Comparison of ENCODE assay signal across 9 cellular contexts in the genomic region with DNA sequence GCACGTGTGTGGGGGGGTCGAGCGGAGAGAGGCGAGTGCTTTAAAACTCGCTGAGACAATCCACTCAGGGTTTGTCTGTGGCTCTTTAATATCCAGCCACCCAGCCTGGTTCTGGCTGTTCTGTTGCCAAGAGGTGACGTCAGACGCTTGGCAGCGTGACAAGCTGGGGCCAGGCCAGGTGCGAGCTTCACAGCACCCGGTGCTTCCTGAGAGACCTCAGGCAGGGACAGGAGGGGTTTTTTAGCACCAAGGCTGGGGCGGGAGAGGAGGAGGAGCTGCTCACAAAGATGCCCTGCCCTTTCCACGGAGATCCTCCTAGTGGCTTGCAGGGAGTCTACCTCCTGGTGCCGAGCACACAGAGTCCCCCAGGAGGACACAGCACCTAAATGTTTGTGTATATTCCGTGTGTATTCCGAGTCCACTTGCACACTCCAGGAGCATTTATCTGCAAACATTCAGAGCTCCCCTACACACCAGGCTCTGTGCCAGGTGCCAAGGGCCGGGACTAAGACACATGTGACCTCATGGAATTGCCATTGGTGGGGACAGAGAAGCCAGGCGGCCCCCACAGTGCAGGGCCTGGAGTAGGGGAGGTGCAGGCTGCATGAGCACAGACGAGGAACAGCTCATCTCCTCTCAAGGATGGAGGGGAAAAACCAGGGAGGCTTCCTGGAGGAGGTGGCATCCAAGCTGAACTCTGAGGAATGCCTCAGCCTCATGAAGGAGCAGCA.
DNase-seq lines count a peak whose midpoint lies in the region; ATAC-seq, FAIRE-seq and TF ChIP-seq lines count a peak whose summit lies in the region.
"Had no signal": no experiment of that assay in that cellular context is flagged by ENCODE, and none has a peak within 500 bp of the region (broad histone marks: within the 10 kb centered on the region; RNA-seq: fewer than 3 reads in every experiment).

No MANE protein-coding gene starts in this region.

- H4K8ac ChIP-seq in neuronal stem cell (ENCODE audit: low read depth, low read length), result no peak overlapping the region

- no peak overlapping the region for H3K4ac ChIP-seq in neuronal stem cell (ENCODE audit: low read length)

- no peak overlapping the region for H4K91ac ChIP-seq in neuronal stem cell (ENCODE audit: low read depth, low read length, poor library complexity)

- H2BK5ac ChIP-seq in neuronal stem cell (ENCODE audit: low read length), result no peak overlapping the region

- H3K4me2 ChIP-seq in neuronal stem cell (ENCODE audit: insufficient read depth, low read length, poor library complexity, severe bottlenecking) (no peak overlapping the region), GM23338 (no peak overlapping the region)

- H2AFZ ChIP-seq in neuronal stem cell (ENCODE audit: low read length) (no peak overlapping the region), GM23338 (no peak overlapping the region)

- TF ChIP-seq CTCF in bronchial epithelial cell (IDR thresholded peaks at IDR 0.05; ENCODE audit: insufficient read depth, low read length, severe bottlenecking), result no peak
- TF ChIP-seq CTCF in GM23338 (conservative IDR thresholded peaks at IDR 0.05; ENCODE audit: low read depth in 2 of 2), result no peak

- H3K27me3 ChIP-seq in bronchial epithelial cell (ENCODE audit: control insufficient read depth, insufficient read depth, low read length) (no peaks in the 10 kb centered on the region), neuronal stem cell (ENCODE audit: control insufficient read depth in 3 of 3, insufficient read depth in 3 of 3, low read depth in 1 of 3, low read length in 3 of 3) (peaks cover 0 to 3% (median 0%) of the 10 kb centered on the region in 3 experiments), GM23338 (ENCODE audit: insufficient read depth) (no peaks in the 10 kb centered on the region)

- H2BK120ac ChIP-seq in neuronal stem cell (ENCODE audit: low read depth, low read length), result no peak overlapping the region

- H3K9me2 ChIP-seq in GM23338 (ENCODE audit: insufficient read depth), result no peaks in the 10 kb centered on the region

- H3K27ac Mint-ChIP-seq in GM23338, result no peak overlapping the region
- H3K27ac Mint-ChIP-seq: activated naive CD8-positive, alpha-beta T cell had no signal

- peak overlapping the region; percentile 37 for H2BK15ac ChIP-seq in neuronal stem cell (ENCODE audit: low read length)

- H3K4me1 ChIP-seq in neuronal stem cell (ENCODE audit: control insufficient read depth in 2 of 2, insufficient read depth in 1 of 2, low read depth in 1 of 2, low read length in 2 of 2), result peaks cover 0 to 2% of the 10 kb centered on the region in 2 donors
- H3K4me1 ChIP-seq in GM23338 (ENCODE audit: insufficient read depth), result no peaks in the 10 kb centered on the region

- DNase-seq in G401 (ENCODE audit: low spot score), result peak; percentile 89
- peak; percentile 90 for DNase-seq in NCI-H2029 treated with DMSO at 0.1 percent for 48 hours (lab: John Stamatoyannopoulos, UW)
- DNase-seq in bronchial epithelial cell (ENCODE audit: low read depth), result peak; percentile 37
- no peak for DNase-seq in neuronal stem cell (ENCODE audit: low spot score)
- no peak for DNase-seq in GM19240 (ENCODE audit: insufficient read length, low spot score)
- no peak for DNase-seq in GM23338 (ENCODE audit: low spot score)

- ATAC-seq in GM21576 (IDR thresholded peaks at IDR 0.05; ENCODE audit: unreplicated experiment), result no peak
- no peak for ATAC-seq in GM19395 (IDR thresholded peaks at IDR 0.05; ENCODE audit: unreplicated experiment)
- ATAC-seq in GM23338, result no peak

- H3F3A ChIP-seq in GM23338 (replicated peaks; ENCODE audit: low read depth), result peaks cover 10% of the 10 kb centered on the region

- WGBS in neuronal stem cell (ENCODE audit: extremely low coverage in 2 of 2, insufficient read length in 2 of 2, insufficient replicate concordance in 1 of 2), 2 donors, result no CpG with 5 or more reads among the region's 18 CpGs

- H3K23ac ChIP-seq in neuronal stem cell (ENCODE audit: low read depth, low read length, poor library complexity), result peak overlapping the region; percentile 73

- peaks cover 6% of the 10 kb centered on the region for H3K9me3 Mint-ChIP-seq in GM23338

- H3K18ac ChIP-seq in neuronal stem cell (ENCODE audit: low read length), result peak overlapping the region; percentile 18

- no peak overlapping the region for H2BK12ac ChIP-seq in neuronal stem cell (ENCODE audit: low read length)

- in situ Hi-C loops in G401 (cut with HindIII; ENCODE audit: low sequenced_read_pairs), result no loop called here

- H3K9ac ChIP-seq in neuronal stem cell (ENCODE audit: low read depth, low read length, poor library complexity), result no peak overlapping the region

- peak overlapping the region; percentile 68 for H2AK5ac ChIP-seq in neuronal stem cell (ENCODE audit: low read depth, low read length)

- no peak overlapping the region for H3K4me3 Mint-ChIP-seq in GM23338
- H3K4me3 Mint-ChIP-seq: activated naive CD8-positive, alpha-beta T cell had no signal

- H3K9me3 ChIP-seq in neuronal stem cell (replicated peaks in 1 of 2; ENCODE audit: control insufficient read depth in 2 of 2, insufficient read depth in 1 of 2, low read depth in 1 of 2, low read length in 2 of 2), result no peaks in the 10 kb centered on the region

- H3K27me3 Mint-ChIP-seq in GM23338 (ENCODE audit: insufficient read depth, low read depth, poor library complexity), result peaks cover 7% of the 10 kb centered on the region
- H3K27me3 Mint-ChIP-seq: activated naive CD8-positive, alpha-beta T cell had no signal

- H3K36me3 ChIP-seq in bronchial epithelial cell (ENCODE audit: control insufficient read depth, insufficient read depth, low read length) (no peaks in the 10 kb centered on the region), neuronal stem cell (replicated peaks in 1 of 2; ENCODE audit: control insufficient read depth in 2 of 2, insufficient read depth in 2 of 2, low read length in 2 of 2) (no peaks in the 10 kb centered on the region), GM23338 (ENCODE audit: insufficient read depth) (no peaks in the 10 kb centered on the region)

- peaks cover 3% of the 10 kb centered on the region; the same call in 2 of the 3 replicates for H3K4me1 Mint-ChIP-seq in GM23338

- no peak for FAIRE-seq in bronchial epithelial cell (lab: Jason Lieb, UNC)

- peaks cover 1% of the 10 kb centered on the region for H3K79me1 ChIP-seq in neuronal stem cell (ENCODE audit: low read depth, low read length)

- H4K20me1 ChIP-seq in GM23338 (replicated peaks; ENCODE audit: insufficient read depth), result no peaks in the 10 kb centered on the region

- H3K4me3 ChIP-seq in bronchial epithelial cell (ENCODE audit: low read depth, low read length) (no peak overlapping the region), neuronal stem cell (ENCODE audit: low read length in 2 of 2) (no peak overlapping the region), GM23338 (no peak overlapping the region)

- H3K27ac ChIP-seq in neuronal stem cell (replicated peaks; ENCODE audit: low read length) (no peak overlapping the region), GM23338 (ENCODE audit: low read depth) (no peak overlapping the region)

- H3K79me2 ChIP-seq in GM23338 (replicated peaks; ENCODE audit: insufficient read depth), result no peaks in the 10 kb centered on the region

- H3K36me3 Mint-ChIP-seq in GM23338 (ENCODE audit: low read depth), result peaks cover 3% of the 10 kb centered on the region; the same call in 2 of the 3 replicates
- H3K36me3 Mint-ChIP-seq: activated naive CD8-positive, alpha-beta T cell had no signal

- H3K14ac ChIP-seq in neuronal stem cell (ENCODE audit: low read length), result peak overlapping the region; percentile 98

TF ChIP-seq in GM23338, 12 proteins besides CTCF, POLR2A, EP300 and RAD21:
- no peak for TF ChIP-seq CREB1 (CRISPR knock-in tag; IDR thresholded peaks at IDR 0.05; ENCODE audit: low read depth)

Comparison
In these comparisons a context has a peak if more than half of its experiments do, and no peak if none do; other contexts are left out.
1. DNase-seq: peak in G401 (single experiment), NCI-H2029 treated with DMSO at 0.1 percent for 48 hours (single experiment) and bronchial epithelial cell (single experiment); none in neuronal stem cell (single experiment), GM19240 (single experiment) and GM23338 (single experiment).